16 cellular contexts compared by ENCODE assay signal in the genomic region with DNA sequence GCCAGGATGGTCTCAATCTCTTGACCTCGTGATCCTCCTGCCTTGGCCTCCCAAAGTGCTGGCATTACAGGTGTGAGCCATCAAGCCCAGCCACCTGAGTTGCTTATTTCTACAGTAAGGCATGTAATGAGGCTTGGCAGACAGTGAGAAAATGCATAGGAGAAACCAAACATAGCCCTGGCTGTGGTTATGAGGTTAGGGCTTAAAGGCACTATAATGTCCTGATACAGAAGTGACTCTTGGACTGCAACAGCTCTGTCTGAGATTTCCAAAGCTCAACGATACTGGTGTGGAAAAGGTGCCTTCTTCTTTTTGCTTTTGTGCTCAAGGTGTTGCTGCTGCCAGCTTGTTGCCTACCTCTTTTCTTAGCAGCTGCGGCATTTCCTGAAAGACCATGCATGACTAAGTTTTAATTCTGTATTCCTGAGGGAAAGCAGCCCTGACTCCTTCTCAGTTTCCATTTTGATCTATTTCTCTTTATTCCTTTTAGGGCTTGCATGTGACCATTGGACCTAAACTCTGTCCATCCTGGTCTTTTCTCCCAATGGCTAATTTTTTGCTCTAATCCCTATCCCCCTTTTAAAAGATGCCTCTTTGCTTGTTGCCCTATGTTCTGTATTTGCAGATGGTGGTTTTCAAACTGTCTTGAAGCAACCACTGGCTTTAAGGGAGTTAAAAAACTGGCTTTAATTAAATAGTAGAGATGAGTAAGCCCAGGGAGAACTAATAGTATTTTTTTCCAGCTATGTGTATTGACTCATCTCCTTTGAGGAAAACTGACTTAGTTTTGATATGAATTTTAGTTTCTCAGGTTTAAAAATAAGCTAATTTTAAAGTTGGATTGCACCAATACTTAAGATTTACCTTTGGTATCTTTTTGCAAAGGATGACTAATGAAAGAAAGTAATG.
DNase-seq lines count a peak whose midpoint lies in the region; ATAC-seq and TF ChIP-seq lines count a peak whose summit lies in the region.
"Had no signal": no experiment of that assay in that cellular context is flagged by ENCODE, and none has a peak within 500 bp of the region (broad histone marks: within the 10 kb centered on the region; RNA-seq: fewer than 3 reads in every experiment).

No MANE protein-coding gene starts in this region.

- no peaks in the 10 kb centered on the region for H3K9me3 ChIP-seq in left ventricle myocardium inferior (replicated peaks)
- H3K9me3 ChIP-seq in right cardiac atrium (ENCODE audit: control insufficient read depth, low read length): no peaks in the 10 kb centered on the region
- no peaks in the 10 kb centered on the region for H3K9me3 ChIP-seq in SK-N-SH
- H3K9me3 ChIP-seq in SJCRH30 (replicated peaks): no peaks in the 10 kb centered on the region

- H3K79me2 ChIP-seq in SK-N-SH (ENCODE audit: insufficient read depth): peaks cover 9% of the 10 kb centered on the region; the same call in 1 of the 2 replicates

- 92% methylated on average over 3 of the region's 3 CpGs for WGBS in right cardiac atrium
- 60% methylated on average over 3 of the region's 3 CpGs for WGBS in SK-N-SH (ENCODE audit: low lambda C conversion rate)

- no peak for ATAC-seq in right cardiac atrium
- ATAC-seq: K562 had no signal

- no peak overlapping the region for H2AFZ ChIP-seq in SK-N-SH (ENCODE audit: low read depth)

- no peak for TF ChIP-seq EP300 in SK-N-SH (IDR thresholded peaks at IDR 0.05; ENCODE audit: borderline replicate concordance in 1 of 2, low read depth in 1 of 2, low read length in 1 of 2)

- H3K9me3 Mint-ChIP-seq in stimulated activated naive CD8-positive, alpha-beta T cell treated with anti-CD3 and anti-CD28 coated beads, Interleukin-15, Interleukin-2, amounts not matched to agents 100 ng/mL and 50 ng/mL, for 24 hours: no peaks in the 10 kb centered on the region
- H3K9me3 Mint-ChIP-seq: CD14-positive monocyte had no signal

- peaks cover 41% of the 10 kb centered on the region for H3K4me1 Mint-ChIP-seq in stimulated activated naive CD8-positive, alpha-beta T cell treated with anti-CD3 and anti-CD28 coated beads, Interleukin-15, Interleukin-2, amounts not matched to agents 100 ng/mL and 50 ng/mL, for 24 hours (ENCODE audit: low read depth)
- H3K4me1 Mint-ChIP-seq: CD14-positive monocyte had no signal

- CTCF ChIA-PET in SK-N-SH (lab: Yijun Ruan, JAX): interaction anchor here (0.6 kb wide), 1 partner anchor 72 kb away, joined by 3 read pairs; no protein-coding TSS in a partner anchor

- TF ChIP-seq RAD21 in SK-N-SH (IDR thresholded peaks at IDR 0.05; ENCODE audit: low read length): no peak

- TF ChIP-seq CTCF in left ventricle myocardium inferior (IDR thresholded peaks at IDR 0.05; ENCODE audit: borderline replicate concordance) (no peak), SK-N-SH (IDR thresholded peaks at IDR 0.05) (no peak), fibroblast of the aortic adventitia (IDR thresholded peaks at IDR 0.05; ENCODE audit: insufficient read depth, low read length) (no peak)

- peaks cover 37% of the 10 kb centered on the region for H3K36me3 Mint-ChIP-seq in stimulated activated naive CD8-positive, alpha-beta T cell treated with anti-CD3 and anti-CD28 coated beads, Interleukin-15, Interleukin-2, amounts not matched to agents 100 ng/mL and 50 ng/mL, for 24 hours (ENCODE audit: low read depth)

- H3K27ac Mint-ChIP-seq in stimulated activated naive CD8-positive, alpha-beta T cell treated with anti-CD3 and anti-CD28 coated beads, Interleukin-15, Interleukin-2, amounts not matched to agents 100 ng/mL and 50 ng/mL, for 24 hours: peak overlapping the region; percentile 81
- H3K27ac Mint-ChIP-seq: CD14-positive monocyte had no signal

- peak overlapping the region; percentile 65 for H3K4me2 ChIP-seq in SK-N-SH

- H3K4me3 ChIP-seq in left ventricle myocardium inferior: no peak overlapping the region
- no peak overlapping the region for H3K4me3 ChIP-seq in right cardiac atrium (ENCODE audit: low read length)
- H3K4me3 ChIP-seq in SK-N-SH (ENCODE audit: low read depth in 2 of 2, low read length in 1 of 2): peak overlapping the region in 1 of 2 experiments; percentile 34; a peak in 1 of 4 replicates
- H3K4me3 ChIP-seq in fibroblast of the aortic adventitia (ENCODE audit: low read depth, low read length): no peak overlapping the region
- H3K4me3 ChIP-seq in SJCRH30: no peak overlapping the region
- H3K4me3 ChIP-seq: K562 had no signal

- H3K27ac ChIP-seq in left ventricle myocardium inferior (replicated peaks) (peak overlapping the region; percentile 3), right cardiac atrium (ENCODE audit: low read length) (no peak overlapping the region), SK-N-SH (ENCODE audit: low read depth in 2 of 2, low read length in 1 of 2) (peak overlapping the region; percentile 23 to 74; a peak in 3 of 4 replicates), SJCRH30 (no peak overlapping the region)
- H3K27ac ChIP-seq: epithelial cell of prostate had no signal

- peak overlapping the region; percentile 28 for H3K4me3 Mint-ChIP-seq in stimulated activated naive CD8-positive, alpha-beta T cell treated with anti-CD3 and anti-CD28 coated beads, Interleukin-15, Interleukin-2, amounts not matched to agents 100 ng/mL and 50 ng/mL, for 24 hours
- H3K4me3 Mint-ChIP-seq: CD14-positive monocyte had no signal

- H3K4me1 ChIP-seq in left ventricle myocardium inferior (peaks cover 40% of the 10 kb centered on the region), right cardiac atrium (ENCODE audit: control insufficient read depth, insufficient read depth, low read length) (no peaks in the 10 kb centered on the region), SK-N-SH (ENCODE audit: control insufficient read depth in 1 of 2, insufficient read depth in 2 of 2, low read depth in 1 of 2, low read length in 1 of 2) (peaks cover 3 to 24% of the 10 kb centered on the region in 2 experiments), SJCRH30 (no peaks in the 10 kb centered on the region)

- peak overlapping the region; percentile 26; the same call in 1 of the 2 replicates for H3K9ac ChIP-seq in SK-N-SH

- H3K27me3 ChIP-seq in left ventricle myocardium inferior (ENCODE audit: low read depth) (no peaks in the 10 kb centered on the region), right cardiac atrium (ENCODE audit: control insufficient read depth, insufficient read depth) (no peaks in the 10 kb centered on the region), SK-N-SH (ENCODE audit: insufficient read depth) (no peaks in the 10 kb centered on the region), SJCRH30 (no peaks in the 10 kb centered on the region)

- DNase-seq in left ventricle myocardium inferior (no peak), right cardiac atrium (no peak), SK-N-SH (no peak), fibroblast of the aortic adventitia (ENCODE audit: low read depth) (peak; percentile 57), H4 (ENCODE audit: low spot score) (no peak), SJCRH30 (no peak), NCI-H2227 (lab: John Stamatoyannopoulos, UW; ENCODE audit: unreplicated experiment) (no peak)
- DNase-seq: central memory CD4-positive, alpha-beta T cell; midbrain; NCI-H1436 treated with DMSO at 0.1 percent for 48 hours; NCI-H774; SHP77 had no signal

- H3K27me3 Mint-ChIP-seq in stimulated activated naive CD8-positive, alpha-beta T cell treated with anti-CD3 and anti-CD28 coated beads, Interleukin-15, Interleukin-2, amounts not matched to agents 100 ng/mL and 50 ng/mL, for 24 hours: no peaks in the 10 kb centered on the region

- H4K20me1 ChIP-seq in SK-N-SH (ENCODE audit: insufficient read depth): no peaks in the 10 kb centered on the region

- intact Hi-C loops in left ventricle myocardium inferior (cut with micrococcal nuclease) (no loop called here), right cardiac atrium (cut with DNase I) (no loop called here)

- H3F3A ChIP-seq in SK-N-SH (replicated peaks; ENCODE audit: insufficient read depth): peaks cover 24% of the 10 kb centered on the region

- no peaks in the 10 kb centered on the region for H3K9me2 ChIP-seq in SK-N-SH

- H3K36me3 ChIP-seq in left ventricle myocardium inferior (peaks cover 96% of the 10 kb centered on the region), SK-N-SH (replicated peaks in 1 of 2; ENCODE audit: control insufficient read depth in 1 of 2, insufficient read depth in 2 of 2, low read length in 1 of 2) (peaks cover 29 to 64% of the 10 kb centered on the region in 2 experiments), SJCRH30 (peaks cover 51% of the 10 kb centered on the region)

- POLR2A ChIA-PET in SK-N-SH (lab: Yijun Ruan, JAX): interaction anchor here (0.7 kb wide), 1 partner anchor 70 kb away, joined by 3 read pairs; a partner anchor contains a TSS

TF ChIP-seq in SK-N-SH, 30 proteins besides CTCF, POLR2A, EP300 and RAD21:
- TF ChIP-seq CHD2 (IDR thresholded peaks at IDR 0.05; ENCODE audit: low read length, partially characterized antibody) (no peak), GABPA (IDR thresholded peaks at IDR 0.05; ENCODE audit: low read depth) (no peak), NRF1 (IDR thresholded peaks at IDR 0.05; ENCODE audit: low read depth, low read length) (no peak), FOSL2 (IDR thresholded peaks at IDR 0.05; ENCODE audit: borderline replicate concordance, low read depth) (peak; percentile 70; the same call in 1 of the 2 replicates), JUND (IDR thresholded peaks at IDR 0.05) (peak; percentile 68), YY1 (IDR thresholded peaks at IDR 0.05; ENCODE audit: low read depth) (no peak), ELF1 (IDR thresholded peaks at IDR 0.05) (no peak), FOXM1 (IDR thresholded peaks at IDR 0.05; ENCODE audit: low read depth) (0 out of 2 replicates have a peak, but pooled peaks have one; percentile 34), POLR2AphosphoS5 (IDR thresholded peaks at IDR 0.05; ENCODE audit: low read depth, low read length) (no peak), GATA2 (CRISPR knock-in tag; IDR thresholded peaks at IDR 0.05) (no peak), TCF12 (IDR thresholded peaks at IDR 0.05) (peak; percentile 82), EZH2phosphoT487 (IDR thresholded peaks at IDR 0.05; ENCODE audit: borderline replicate concordance, low read depth) (no peak)
- TF ChIP-seq, protein P1, sequence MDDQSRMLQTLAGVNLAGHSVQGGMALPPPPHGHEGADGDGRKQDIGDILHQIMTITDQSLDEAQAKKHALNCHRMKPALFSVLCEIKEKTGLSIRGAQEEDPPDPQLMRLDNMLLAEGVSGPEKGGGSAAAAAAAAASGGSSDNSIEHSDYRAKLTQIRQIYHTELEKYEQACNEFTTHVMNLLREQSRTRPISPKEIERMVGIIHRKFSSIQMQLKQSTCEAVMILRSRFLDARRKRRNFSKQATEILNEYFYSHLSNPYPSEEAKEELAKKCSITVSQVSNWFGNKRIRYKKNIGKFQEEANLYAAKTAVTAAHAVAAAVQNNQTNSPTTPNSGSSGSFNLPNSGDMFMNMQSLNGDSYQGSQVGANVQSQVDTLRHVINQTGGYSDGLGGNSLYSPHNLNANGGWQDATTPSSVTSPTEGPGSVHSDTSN (IDR thresholded peaks at IDR 0.05): no peak
TF ChIP-seq in SK-N-SH: peak in this region for 4.

Comparison
In these comparisons a context has a peak if more than half of its experiments do, and no peak if none do; other contexts are left out.
1. H3K27ac ChIP-seq: peak in left ventricle myocardium inferior (single experiment) and SK-N-SH (2 of 2); none in right cardiac atrium (single experiment) and SJCRH30 (single experiment).